25 cellular contexts compared by ENCODE assay signal in the genomic region with DNA sequence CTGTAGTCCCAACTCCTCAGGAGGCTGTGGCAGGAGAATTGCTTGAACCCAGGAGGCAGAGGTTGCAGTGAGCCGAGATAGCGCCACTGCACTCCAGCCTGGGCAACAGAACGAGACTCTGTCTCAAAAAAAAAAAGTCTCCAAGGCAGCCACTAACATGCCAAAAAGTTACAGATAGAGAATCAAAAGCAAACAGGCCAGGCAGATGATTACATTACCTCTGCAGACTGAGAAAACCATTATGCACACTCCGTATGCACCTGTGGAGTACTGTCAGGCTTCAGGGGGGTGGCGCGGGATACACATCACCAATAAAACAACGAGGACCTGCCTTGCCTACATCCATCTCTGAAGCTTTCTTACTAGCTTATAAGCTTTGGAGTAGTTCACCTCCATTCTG.
"Had no signal": no experiment of that assay in that cellular context is flagged by ENCODE, and none has a peak within 500 bp of the region (broad histone marks: within the 10 kb centered on the region; RNA-seq: fewer than 3 reads in every experiment).

No MANE protein-coding gene starts in this region.

- H2AFZ ChIP-seq: hepatocyte had no signal

- H3K27me3 Mint-ChIP-seq: naive thymus-derived CD4-positive, alpha-beta T cell had no signal

- H3K27ac ChIP-seq: coronary artery, foreskin keratinocyte, hepatocyte, left lung, transverse colon had no signal

- H3K4me2 ChIP-seq: hepatocyte had no signal

- H3K27ac Mint-ChIP-seq: mesothelial cell of epicardium; stimulated activated effector memory CD8-positive, alpha-beta T cell treated with anti-CD3 and anti-CD28 coated beads, Interleukin-12 subunit alpha, Interleukin-12 subunit beta, amount 100 ng/mL, for 72 hours had no signal

- ATAC-seq: foreskin keratinocyte; gastroesophageal sphincter; heart left ventricle; left lung; naive thymus-derived CD4-positive, alpha-beta T cell; right cardiac atrium; stimulated activated effector memory CD8-positive, alpha-beta T cell treated with anti-CD3 and anti-CD28 coated beads, Interleukin-12 subunit alpha, Interleukin-12 subunit beta, amount 100 ng/mL, for 72 hours had no signal

- H3K4me1 ChIP-seq: foreskin keratinocyte had no signal

- H3K27me3 ChIP-seq: esophagus muscularis mucosa, foreskin keratinocyte, gastroesophageal sphincter, heart left ventricle, hepatocyte, left lung, ovary, sigmoid colon, transverse colon, vagina had no signal

- H3K4me3 Mint-ChIP-seq: mesothelial cell of epicardium; naive thymus-derived CD4-positive, alpha-beta T cell; nephron progenitor cell; stimulated activated effector memory CD8-positive, alpha-beta T cell treated with anti-CD3 and anti-CD28 coated beads, Interleukin-12 subunit alpha, Interleukin-12 subunit beta, amount 100 ng/mL, for 72 hours had no signal

- H3K9me3 ChIP-seq: esophagus muscularis mucosa, gastroesophageal sphincter, heart left ventricle, left lung, ovary, sigmoid colon, transverse colon, vagina had no signal

- DNase-seq: dermis blood vessel endothelial cell; effector memory CD4-positive, alpha-beta T cell; foreskin keratinocyte; heart left ventricle; left cardiac atrium; left lung; mesenchymal stem cell; naive thymus-derived CD4-positive, alpha-beta T cell; nephron progenitor cell; occipital lobe; right cardiac atrium; sigmoid colon; stimulated activated CD4-positive, alpha-beta T cell treated with anti-CD3 and anti-CD28 coated beads, Interleukin-2, amount 100 ng/mL, for 24 hours; stimulated activated CD4-positive, alpha-beta T cell treated with anti-CD3 and anti-CD28 coated beads, Interleukin-4, amount 100 ng/mL, for 24 hours; stimulated activated naive CD4-positive, alpha-beta T cell treated with Interleukin-2 at 50 U/mL for 16 hours; substantia nigra; transverse colon had no signal

- H3K4me1 Mint-ChIP-seq: nephron progenitor cell had no signal

- H3K4me3 ChIP-seq: coronary artery, esophagus muscularis mucosa, gastroesophageal sphincter, heart left ventricle, hepatocyte, left lung, ovary, sigmoid colon, transverse colon, vagina had no signal

- H3K36me3 ChIP-seq: gastroesophageal sphincter, heart left ventricle, left lung, ovary, sigmoid colon, transverse colon, vagina had no signal
